8 cellular contexts compared by ENCODE assay signal in the genomic region with DNA sequence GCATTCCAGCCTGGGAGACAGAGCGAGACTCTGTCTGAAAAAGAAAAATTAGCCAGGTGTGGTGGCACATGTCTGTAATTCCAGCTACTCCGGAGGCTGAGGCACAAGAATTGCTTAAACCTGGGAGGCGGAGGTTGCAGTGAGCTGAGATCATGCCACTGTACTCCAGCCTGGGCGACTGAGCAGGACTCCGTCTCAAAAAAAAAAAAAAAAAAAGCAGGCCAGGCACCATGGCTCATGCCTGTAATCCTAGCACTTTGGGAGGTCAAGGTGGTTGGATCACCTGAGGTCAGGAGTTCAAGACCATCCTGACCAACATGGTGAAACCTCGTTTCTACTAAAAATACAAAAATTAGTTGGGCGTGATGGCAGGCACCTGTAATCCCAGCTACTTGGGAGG. TPM values are rescaled to one million over a fixed set of nuclear protein-coding genes. Genes with fewer than 3 reads are reported as not detected.
"Had no signal": no experiment of that assay in that cellular context is flagged by ENCODE, and none has a peak within 500 bp of the region (broad histone marks: within the 10 kb centered on the region; RNA-seq: fewer than 3 reads in every experiment).

No MANE protein-coding gene starts in this region.

RNA-seq across cellular contexts. Expression of a gene that starts 8.0 kb away (rescaled TPM):
- total RNA-seq: stomach, suprapubic skin, thoracic aorta, transverse colon, upper lobe of right lung, ureter, urinary bladder, vagina had no signal
- polyA plus RNA-seq: stomach had no signal
